In the genomic region with DNA sequence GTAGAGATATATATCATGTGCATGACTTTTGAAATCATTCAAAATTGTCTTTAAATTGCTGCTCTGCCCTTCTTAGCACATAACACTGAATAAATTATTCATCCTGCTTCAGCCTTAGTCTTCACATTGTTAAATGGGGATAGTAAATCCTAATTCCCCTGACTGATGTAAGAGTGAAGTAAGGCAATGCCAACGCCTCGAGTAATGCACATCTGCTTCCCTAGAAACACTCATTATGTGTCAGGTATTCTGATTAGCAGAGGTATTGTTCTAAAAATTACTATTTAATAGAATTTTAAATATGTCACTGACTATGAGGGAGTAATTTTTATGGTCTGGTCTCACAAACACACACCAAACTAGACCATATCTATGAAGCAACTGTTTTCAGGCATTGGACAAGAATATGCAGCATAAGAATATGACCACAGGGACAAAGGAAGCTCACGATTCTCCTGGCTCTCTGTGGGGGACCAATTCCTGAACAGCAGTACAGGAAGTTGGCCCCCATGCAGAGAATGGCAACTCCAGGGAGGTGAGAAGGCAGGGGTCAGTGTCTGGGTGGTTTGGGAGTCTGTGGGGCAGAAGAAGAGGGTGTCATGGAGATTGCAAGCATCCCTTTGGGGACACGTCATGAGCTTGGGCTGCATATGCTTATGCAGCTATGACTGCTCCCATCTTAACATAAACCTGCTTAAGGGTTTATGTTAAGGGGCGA, we compare ENCODE assay signal across 15 cellular contexts.
"Had no signal": no experiment of that assay in that cellular context is flagged by ENCODE, and none has a peak within 500 bp of the region (broad histone marks: within the 10 kb centered on the region; RNA-seq: fewer than 3 reads in every experiment).

No MANE protein-coding gene starts in this region.

- H3K9me3 Mint-ChIP-seq: natural killer cell treated with Interleukin-12 subunit alpha and Interleukin-12 subunit beta and Interleukin-15 and Interleukin-18, amount 100 ng/mL, for 72 hours; neural progenitor cell had no signal

- H3K9me3 ChIP-seq: colonic mucosa, heart left ventricle, prostate gland had no signal

- DNase-seq: colonic mucosa; dermis blood vessel endothelial cell; heart left ventricle; hippocampal formation; kidney glomerular epithelial cell; midbrain; occipital lobe; stimulated activated naive CD4-positive, alpha-beta T cell; trophoblast cell had no signal

- H3K9ac ChIP-seq: neural progenitor cell, parathyroid adenoma had no signal

- H3K27ac Mint-ChIP-seq: natural killer cell treated with Interleukin-12 subunit alpha and Interleukin-12 subunit beta and Interleukin-15 and Interleukin-18, amount 100 ng/mL, for 72 hours; neural progenitor cell had no signal

- H3K27me3 ChIP-seq: colonic mucosa, heart left ventricle, neural progenitor cell had no signal

- H3K4me3 Mint-ChIP-seq: natural killer cell treated with Interleukin-12 subunit alpha and Interleukin-12 subunit beta and Interleukin-15 and Interleukin-18, amount 100 ng/mL, for 72 hours; neural progenitor cell had no signal

- H3K4me2 ChIP-seq: neural progenitor cell had no signal

- H3K4me1 ChIP-seq: colonic mucosa, heart left ventricle, neural progenitor cell, parathyroid adenoma, prostate gland had no signal

- H3K36me3 ChIP-seq: colonic mucosa, heart left ventricle, neural progenitor cell, prostate gland had no signal

- ATAC-seq: heart left ventricle, left lobe of liver, sciatic nerve had no signal

- H2AFZ ChIP-seq: neural progenitor cell, parathyroid adenoma had no signal

- H3K27ac ChIP-seq: colonic mucosa, heart left ventricle, neural progenitor cell, parathyroid adenoma, prostate gland had no signal

- H3K36me3 Mint-ChIP-seq: natural killer cell treated with Interleukin-12 subunit alpha and Interleukin-12 subunit beta and Interleukin-15 and Interleukin-18, amount 100 ng/mL, for 72 hours; neural progenitor cell had no signal

- H3K4me3 ChIP-seq: colonic mucosa, heart left ventricle, neural progenitor cell, prostate gland had no signal
